8 cellular contexts compared by ENCODE assay signal in the genomic region with DNA sequence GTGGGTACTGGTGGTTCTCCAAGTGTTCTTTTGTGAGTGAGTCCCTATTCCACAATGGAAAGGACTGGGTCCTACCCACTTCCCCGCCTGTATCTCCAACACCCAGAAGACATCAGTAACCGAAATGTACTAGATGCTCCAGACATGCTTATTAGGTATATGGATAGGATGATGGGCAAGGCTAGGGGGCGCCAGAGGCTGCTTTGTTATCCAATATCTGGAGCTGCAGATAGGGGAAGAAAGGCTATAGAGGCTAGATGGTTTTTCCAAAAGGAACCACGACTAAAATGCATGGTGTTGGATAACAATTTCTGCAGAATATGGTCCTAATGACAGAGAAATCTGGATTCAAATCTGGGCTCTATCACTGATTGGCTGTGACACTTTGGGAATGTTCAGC. TPM values are rescaled to one million over a fixed set of nuclear protein-coding genes. Genes with fewer than 3 reads are reported as not detected.
DNase-seq lines count a peak whose midpoint lies in the region; ATAC-seq and TF ChIP-seq lines count a peak whose summit lies in the region.

No MANE protein-coding gene starts in this region.

- peaks cover 2% of the 10 kb centered on the region for H3K36me3 Mint-ChIP-seq in activated CD8-positive, alpha-beta memory T cell treated with anti-CD3 and anti-CD28 coated beads, Interleukin-2, amount 10 ng/mL, durations not matched to agents 7 days and 5 days

- no peaks in the 10 kb centered on the region for H3K27me3 Mint-ChIP-seq in activated CD8-positive, alpha-beta memory T cell treated with anti-CD3 and anti-CD28 coated beads, Interleukin-2, amount 10 ng/mL, durations not matched to agents 7 days and 5 days

- H3K4me1 Mint-ChIP-seq in activated CD8-positive, alpha-beta memory T cell treated with anti-CD3 and anti-CD28 coated beads, Interleukin-2, amount 10 ng/mL, durations not matched to agents 7 days and 5 days, result peaks cover 24% of the 10 kb centered on the region

- H3K9me3 Mint-ChIP-seq in activated CD8-positive, alpha-beta memory T cell treated with anti-CD3 and anti-CD28 coated beads, Interleukin-2, amount 10 ng/mL, durations not matched to agents 7 days and 5 days (ENCODE audit: low read depth), result no peaks in the 10 kb centered on the region

- no peak overlapping the region for H3K4me3 Mint-ChIP-seq in activated CD8-positive, alpha-beta memory T cell treated with anti-CD3 and anti-CD28 coated beads, Interleukin-2, amount 10 ng/mL, durations not matched to agents 7 days and 5 days

- TF ChIP-seq CTCF in AG10803 (conservative IDR thresholded peaks at IDR 0.05; ENCODE audit: low read length) (peak; percentile 52), fibroblast of the aortic adventitia (IDR thresholded peaks at IDR 0.05; ENCODE audit: insufficient read depth, low read length) (peak; percentile 21), omental fat pad (IDR thresholded peaks at IDR 0.05) (no peak)

- DNase-seq in AG10803 (ENCODE audit: low read depth) (peak; percentile 28), NCI-H774 (lab: John Stamatoyannopoulos, UW) (peak; percentile 16), fibroblast of the aortic adventitia (ENCODE audit: low read depth) (no peak), omental fat pad (ENCODE audit: low spot score) (peak; percentile 54)
- peak; percentile 89 for DNase-seq in activated CD8-positive, alpha-beta memory T cell treated with anti-CD3 and anti-CD28 coated beads, Interleukin-2, amount 10 ng/mL, durations not matched to agents 7 days and 5 days

- H3K27ac Mint-ChIP-seq in activated CD8-positive, alpha-beta memory T cell treated with anti-CD3 and anti-CD28 coated beads, Interleukin-2, amount 10 ng/mL, durations not matched to agents 7 days and 5 days, result no peak overlapping the region

- H3K4me3 ChIP-seq in AG10803 (ENCODE audit: low read length), result no peak overlapping the region
- H3K4me3 ChIP-seq in fibroblast of the aortic adventitia (ENCODE audit: low read depth, low read length), result no peak overlapping the region

- CTCF ChIA-PET in activated CD8-positive, alpha-beta memory T cell treated with anti-CD3 and anti-CD28 coated beads, Interleukin-2, amount 10 ng/mL, durations not matched to agents 7 days and 5 days (lab: Charles Lee), result interaction anchor here (0.5 to 6.5 kb wide), 20 partner anchors 9 to 396 kb away, joined by 3 to 59 read pairs (median 3); a partner anchor contains a TSS

- ATAC-seq in GM21447 (IDR thresholded peaks at IDR 0.05; ENCODE audit: unreplicated experiment) (peak; percentile 41), omental fat pad (ENCODE audit: low FRiP score) (no peak), HG03571 (IDR thresholded peaks at IDR 0.05; ENCODE audit: unreplicated experiment) (no peak), HG02840 (IDR thresholded peaks at IDR 0.05; ENCODE audit: low FRiP score, unreplicated experiment) (no peak)
- peak; percentile 83 for ATAC-seq in activated CD8-positive, alpha-beta memory T cell treated with anti-CD3 and anti-CD28 coated beads, Interleukin-2, amount 10 ng/mL, durations not matched to agents 7 days and 5 days

RNA-seq across cellular contexts. Expression of a gene that starts 56.2 kb away (rescaled TPM):
- 10 to 100 TPM; 61.4 to 71.3 TPM for total RNA-seq in activated CD8-positive, alpha-beta memory T cell treated with anti-CD3 and anti-CD28 coated beads, Interleukin-2, amount 10 ng/mL, durations not matched to agents 7 days and 5 days
- total RNA-seq in fibroblast of the aortic adventitia (ENCODE audit: low replicate concordance), result 73.8 and 120 TPM in 2 replicates
- total RNA-seq in omental fat pad, result 10 to 100 TPM; 75.5 to 99.9 (median 86.8) TPM

Comparison
In these comparisons a context has a peak if more than half of its experiments do, and no peak if none do; other contexts are left out.
1. CTCF ChIP-seq: peak in AG10803 (single experiment) and fibroblast of the aortic adventitia (single experiment); none in omental fat pad (0 of 3).
2. ATAC-seq: peak in GM21447 (single experiment) and activated CD8-positive, alpha-beta memory T cell treated with anti-CD3 and anti-CD28 coated beads, Interleukin-2, amount 10 ng/mL, durations not matched to agents 7 days and 5 days (single experiment); none in omental fat pad (single experiment), HG03571 (single experiment) and HG02840 (single experiment).